1 cellular context compared by ENCODE assay signal in the genomic region with DNA sequence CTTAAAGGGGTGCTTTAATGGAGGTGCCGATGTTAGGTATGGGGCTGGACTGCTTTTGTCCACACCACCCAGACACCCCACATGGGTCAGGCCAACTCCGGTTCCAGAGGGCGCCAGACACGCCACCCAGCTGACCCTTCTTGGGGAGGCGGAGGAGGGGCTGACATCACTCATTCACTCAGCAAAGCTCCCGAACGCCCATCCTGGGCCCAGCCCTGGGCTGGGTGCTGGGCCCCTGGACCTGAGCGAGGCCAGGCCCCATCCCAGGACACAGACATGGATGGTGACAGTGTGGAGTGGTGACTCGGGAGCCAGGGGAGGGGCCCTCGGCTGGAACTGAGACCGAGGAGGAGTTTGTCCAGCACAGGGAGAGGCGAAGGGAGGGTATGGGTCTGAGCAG.
TF ChIP-seq lines count a peak whose summit lies in the region.

No MANE protein-coding gene starts in this region.

TF ChIP-seq in WTC11, 78 proteins besides CTCF, POLR2A, EP300 and RAD21 (continued from another document):
- TF ChIP-seq, protein P1, sequence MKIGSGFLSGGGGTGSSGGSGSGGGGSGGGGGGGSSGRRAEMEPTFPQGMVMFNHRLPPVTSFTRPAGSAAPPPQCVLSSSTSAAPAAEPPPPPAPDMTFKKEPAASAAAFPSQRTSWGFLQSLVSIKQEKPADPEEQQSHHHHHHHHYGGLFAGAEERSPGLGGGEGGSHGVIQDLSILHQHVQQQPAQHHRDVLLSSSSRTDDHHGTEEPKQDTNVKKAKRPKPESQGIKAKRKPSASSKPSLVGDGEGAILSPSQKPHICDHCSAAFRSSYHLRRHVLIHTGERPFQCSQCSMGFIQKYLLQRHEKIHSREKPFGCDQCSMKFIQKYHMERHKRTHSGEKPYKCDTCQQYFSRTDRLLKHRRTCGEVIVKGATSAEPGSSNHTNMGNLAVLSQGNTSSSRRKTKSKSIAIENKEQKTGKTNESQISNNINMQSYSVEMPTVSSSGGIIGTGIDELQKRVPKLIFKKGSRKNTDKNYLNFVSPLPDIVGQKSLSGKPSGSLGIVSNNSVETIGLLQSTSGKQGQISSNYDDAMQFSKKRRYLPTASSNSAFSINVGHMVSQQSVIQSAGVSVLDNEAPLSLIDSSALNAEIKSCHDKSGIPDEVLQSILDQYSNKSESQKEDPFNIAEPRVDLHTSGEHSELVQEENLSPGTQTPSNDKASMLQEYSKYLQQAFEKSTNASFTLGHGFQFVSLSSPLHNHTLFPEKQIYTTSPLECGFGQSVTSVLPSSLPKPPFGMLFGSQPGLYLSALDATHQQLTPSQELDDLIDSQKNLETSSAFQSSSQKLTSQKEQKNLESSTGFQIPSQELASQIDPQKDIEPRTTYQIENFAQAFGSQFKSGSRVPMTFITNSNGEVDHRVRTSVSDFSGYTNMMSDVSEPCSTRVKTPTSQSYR (CRISPR knock-in tag; IDR thresholded peaks at IDR 0.05), result no peak
- no peak for TF ChIP-seq TEAD4 (CRISPR knock-in tag; IDR thresholded peaks at IDR 0.05)
- no peak for TF ChIP-seq NFE2L1 (CRISPR knock-in tag; IDR thresholded peaks at IDR 0.05)
- TF ChIP-seq, protein P2, sequence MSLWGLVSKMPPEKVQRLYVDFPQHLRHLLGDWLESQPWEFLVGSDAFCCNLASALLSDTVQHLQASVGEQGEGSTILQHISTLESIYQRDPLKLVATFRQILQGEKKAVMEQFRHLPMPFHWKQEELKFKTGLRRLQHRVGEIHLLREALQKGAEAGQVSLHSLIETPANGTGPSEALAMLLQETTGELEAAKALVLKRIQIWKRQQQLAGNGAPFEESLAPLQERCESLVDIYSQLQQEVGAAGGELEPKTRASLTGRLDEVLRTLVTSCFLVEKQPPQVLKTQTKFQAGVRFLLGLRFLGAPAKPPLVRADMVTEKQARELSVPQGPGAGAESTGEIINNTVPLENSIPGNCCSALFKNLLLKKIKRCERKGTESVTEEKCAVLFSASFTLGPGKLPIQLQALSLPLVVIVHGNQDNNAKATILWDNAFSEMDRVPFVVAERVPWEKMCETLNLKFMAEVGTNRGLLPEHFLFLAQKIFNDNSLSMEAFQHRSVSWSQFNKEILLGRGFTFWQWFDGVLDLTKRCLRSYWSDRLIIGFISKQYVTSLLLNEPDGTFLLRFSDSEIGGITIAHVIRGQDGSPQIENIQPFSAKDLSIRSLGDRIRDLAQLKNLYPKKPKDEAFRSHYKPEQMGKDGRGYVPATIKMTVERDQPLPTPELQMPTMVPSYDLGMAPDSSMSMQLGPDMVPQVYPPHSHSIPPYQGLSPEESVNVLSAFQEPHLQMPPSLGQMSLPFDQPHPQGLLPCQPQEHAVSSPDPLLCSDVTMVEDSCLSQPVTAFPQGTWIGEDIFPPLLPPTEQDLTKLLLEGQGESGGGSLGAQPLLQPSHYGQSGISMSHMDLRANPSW (CRISPR knock-in tag; conservative IDR thresholded peaks at IDR 0.05; ENCODE audit: low read depth), result no peak
- TF ChIP-seq, protein P3, sequence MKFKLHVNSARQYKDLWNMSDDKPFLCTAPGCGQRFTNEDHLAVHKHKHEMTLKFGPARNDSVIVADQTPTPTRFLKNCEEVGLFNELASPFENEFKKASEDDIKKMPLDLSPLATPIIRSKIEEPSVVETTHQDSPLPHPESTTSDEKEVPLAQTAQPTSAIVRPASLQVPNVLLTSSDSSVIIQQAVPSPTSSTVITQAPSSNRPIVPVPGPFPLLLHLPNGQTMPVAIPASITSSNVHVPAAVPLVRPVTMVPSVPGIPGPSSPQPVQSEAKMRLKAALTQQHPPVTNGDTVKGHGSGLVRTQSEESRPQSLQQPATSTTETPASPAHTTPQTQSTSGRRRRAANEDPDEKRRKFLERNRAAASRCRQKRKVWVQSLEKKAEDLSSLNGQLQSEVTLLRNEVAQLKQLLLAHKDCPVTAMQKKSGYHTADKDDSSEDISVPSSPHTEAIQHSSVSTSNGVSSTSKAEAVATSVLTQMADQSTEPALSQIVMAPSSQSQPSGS (CRISPR knock-in tag; IDR thresholded peaks at IDR 0.05; ENCODE audit: borderline replicate concordance, low read depth), result no peak
- no peak for TF ChIP-seq ZNF317 (CRISPR knock-in tag; IDR thresholded peaks at IDR 0.05; ENCODE audit: borderline replicate concordance, low read depth)
- no peak for TF ChIP-seq TP53 (CRISPR knock-in tag; IDR thresholded peaks at IDR 0.05)
- TF ChIP-seq PRRX2 (CRISPR knock-in tag; IDR thresholded peaks at IDR 0.05), result no peak
- TF ChIP-seq ZNF396 (CRISPR knock-in tag; IDR thresholded peaks at IDR 0.05; ENCODE audit: borderline replicate concordance), result no peak
